ENCODE assay signal across 9 cellular contexts in genomic region chr4:182142146-182143085, GRCh38.
A peak's percentile ranks its signal among the peaks of the same experiment; 100 is the strongest.
DNase-seq lines count a peak whose midpoint lies in the region; ATAC-seq and TF ChIP-seq lines count a peak whose summit lies in the region.
"Had no signal": no experiment of that assay in that cellular context is flagged by ENCODE, and none has a peak within 500 bp of the region (broad histone marks: within the 10 kb centered on the region; RNA-seq: fewer than 3 reads in every experiment).

No MANE protein-coding gene starts in this region.

- peaks cover 17% of the 10 kb centered on the region for H3K36me3 Mint-ChIP-seq in neural progenitor cell

- H3K9me3 Mint-ChIP-seq in neural progenitor cell: peaks cover 2% of the 10 kb centered on the region

- H3K4me1 Mint-ChIP-seq in neural progenitor cell: peaks cover 62% of the 10 kb centered on the region

- H3K9me3 ChIP-seq in AG04450 (ENCODE audit: control insufficient read depth, insufficient read depth, low read length): peaks cover 3% of the 10 kb centered on the region; the same call in 1 of the 2 replicates
- H3K9me3 ChIP-seq in neural progenitor cell (ENCODE audit: low read depth): no peaks in the 10 kb centered on the region

- peak overlapping the region; percentile 99 for H3K4me3 Mint-ChIP-seq in neural progenitor cell

- in situ Hi-C loops in GM13977 (cut with MboI; ENCODE audit: low pct_unique_long_range_greater_than_20kb, low sequenced_read_pairs, unreplicated experiment): no loop called here

- peak overlapping the region; percentile 80 for H3K4me3 ChIP-seq in AG04450 (ENCODE audit: low read depth, low read length)
- peak overlapping the region; percentile 81 for H3K4me3 ChIP-seq in fibroblast of mammary gland (ENCODE audit: control insufficient read depth, low read depth, low read length)
- H3K4me3 ChIP-seq in neural progenitor cell: peak overlapping the region; percentile 98

- peak overlapping the region; percentile 54 for H2AFZ ChIP-seq in neural progenitor cell (replicated peaks)

- H3K9ac ChIP-seq in neural progenitor cell: no peak overlapping the region

- H4K20me1 ChIP-seq in neural progenitor cell (ENCODE audit: low read depth): peaks cover 16% of the 10 kb centered on the region

- CTCF ChIA-PET in AG04450 (lab: Charles Lee): interaction anchor here (0.6 to 1.8 kb wide), 4 partner anchors 9 to 445 kb away, joined by 3 to 7 read pairs (median 4); no protein-coding TSS in a partner anchor

- peaks cover 14% of the 10 kb centered on the region for H3K27me3 Mint-ChIP-seq in neural progenitor cell (ENCODE audit: insufficient read depth, low read depth)

- peaks cover 27% of the 10 kb centered on the region for H3K79me2 ChIP-seq in neural progenitor cell (ENCODE audit: low read depth)

- H3F3A ChIP-seq in neural progenitor cell (ENCODE audit: low read depth): peaks cover 55% of the 10 kb centered on the region

- no peaks in the 10 kb centered on the region for H3K36me3 ChIP-seq in neural progenitor cell

- H3K4me2 ChIP-seq in neural progenitor cell: peak overlapping the region; percentile 96

- ATAC-seq in GM21367 (IDR thresholded peaks at IDR 0.05; ENCODE audit: unreplicated experiment): no peak
- ATAC-seq: Panc1 had no signal

- peaks cover 42% of the 10 kb centered on the region for H3K4me1 ChIP-seq in neural progenitor cell

- POLR2A ChIA-PET in AG04450 (lab: Yijun Ruan, JAX): no interaction called here

- no peak for DNase-seq in AG04450 (ENCODE audit: low read depth, low spot score)
- DNase-seq in NCI-H748 (lab: John Stamatoyannopoulos, UW; ENCODE audit: unreplicated experiment): peak; percentile 68
- peak; percentile 62 for DNase-seq in fibroblast of mammary gland (ENCODE audit: low read depth)
- peak; percentile 73 for DNase-seq in neural progenitor cell (ENCODE audit: low spot score)
- DNase-seq in DMS114 treated with DMSO at 0.1 percent for 48 hours (lab: John Stamatoyannopoulos, UW; ENCODE audit: unreplicated experiment): no peak
- DNase-seq in GM13977 (ENCODE audit: low spot score): no peak
- DNase-seq in NCI-H2196 (lab: John Stamatoyannopoulos, UW; ENCODE audit: unreplicated experiment): no peak

- H3K27me3 ChIP-seq in AG04450 (ENCODE audit: control insufficient read depth, insufficient read depth, low read length) (no peaks in the 10 kb centered on the region), neural progenitor cell (peaks cover 38% of the 10 kb centered on the region)

- peak overlapping the region; percentile 98 for H3K27ac Mint-ChIP-seq in neural progenitor cell

- TF ChIP-seq CTCF in AG04450 (IDR thresholded peaks at IDR 0.05; ENCODE audit: low read depth, low read length) (peak; percentile 25; the same call in 1 of the 2 replicates), fibroblast of mammary gland (conservative IDR thresholded peaks at IDR 0.05; ENCODE audit: control insufficient read depth, insufficient read depth, low read depth, low read length) (no peak), neural progenitor cell (IDR thresholded peaks at IDR 0.05) (no peak), GM13977 (IDR thresholded peaks at IDR 0.05; ENCODE audit: extremely low read depth, insufficient read depth, missing control alignments) (no peak)

- H3K27ac ChIP-seq in AG04450 (ENCODE audit: low read depth, low read length): peak overlapping the region; percentile 61
- no peak overlapping the region for H3K27ac ChIP-seq in neural progenitor cell

Comparison
In these comparisons a context has a peak if more than half of its experiments do, and no peak if none do; other contexts are left out.
1. DNase-seq: peak in NCI-H748 (single experiment), fibroblast of mammary gland (single experiment) and neural progenitor cell (single experiment); none in AG04450 (single experiment), DMS114 treated with DMSO at 0.1 percent for 48 hours (single experiment), GM13977 (single experiment) and NCI-H2196 (single experiment).
2. Peak in every context shown above with its lines, with median percentiles within 50 percentile points of each other: H3K4me3 ChIP-seq.